In genomic region chr3:198076722-198077308, GRCh38 we compare ENCODE assay signal across 30 cellular contexts.
A peak's percentile ranks its signal among the peaks of the same experiment; 100 is the strongest.
DNase-seq lines count a peak whose midpoint lies in the region; ATAC-seq and FAIRE-seq lines count a peak whose summit lies in the region.
"Had no signal": no experiment of that assay in that cellular context is flagged by ENCODE, and none has a peak within 500 bp of the region (broad histone marks: within the 10 kb centered on the region; RNA-seq: fewer than 3 reads in every experiment).

No MANE protein-coding gene starts in this region.

- ATAC-seq in left cardiac atrium = no peak
- ATAC-seq: activated CD4-positive, CD25-positive, alpha-beta regulatory T cell treated with anti-CD3 and anti-CD28 coated beads, Interleukin-2, amount 50 U/mL, for 24 hours; effector memory CD8-positive, alpha-beta T cell; Panc1; stimulated activated memory B cell treated with anti-CD40 and anti-IgM and Interleukin-4, amounts not matched to agents 10 μg/mL and 1 μg/mL and 100 μg/mL, for 72 hours had no signal

- no peak for FAIRE-seq in HTR-8/SVneo (lab: Jason Lieb, UNC)

- intact Hi-C loops in left cardiac atrium (cut with DNase I) = no loop called here

- DNase-seq in NCI-H1417 (lab: John Stamatoyannopoulos, UW) (peak in 2 of 3 experiments; percentile 27 to 62), NCI-H1417 treated with DMSO at 0.1 percent for 48 hours (lab: John Stamatoyannopoulos, UW) (no peak), NCI-H1105 treated with DMSO at 0.1 percent for 48 hours (lab: John Stamatoyannopoulos, UW) (peak; percentile 94), NCI-H526 (lab: John Stamatoyannopoulos, UW) (peak; percentile 56), lung microvascular endothelial cell (ENCODE audit: low read depth in 2 of 2) (peak; percentile 4 to 36), HTR-8/SVneo (ENCODE audit: insufficient read length, low spot score) (no peak), mesenteric fat pad (ENCODE audit: low spot score) (no peak), left cardiac atrium (no peak)
- DNase-seq: 8988T; activated CD4-positive, alpha-beta memory T cell treated with anti-CD3 and anti-CD28 coated beads for 36 hours; activated naive CD4-positive, alpha-beta T cell; C1 segment of cervical spinal cord; Calu3; caudate nucleus; effector memory CD8-positive, alpha-beta T cell; EL; H7; KBM-7; left ventricle myocardium inferior; midbrain; MM.1S; naive B cell; NCI-H1694 treated with DMSO at 0.1 percent for 48 hours; NCI-H226; Right ventricle myocardium superior; substantia nigra; T-helper 2 cell had no signal

Comparison
In these comparisons a context has a peak if more than half of its experiments do, and no peak if none do; other contexts are left out.
1. DNase-seq: peak in NCI-H1417 (2 of 3), NCI-H1105 treated with DMSO at 0.1 percent for 48 hours (single experiment), NCI-H526 (2 of 2) and lung microvascular endothelial cell (2 of 2); none in NCI-H1417 treated with DMSO at 0.1 percent for 48 hours (single experiment), HTR-8/SVneo (single experiment), mesenteric fat pad (single experiment) and left cardiac atrium (single experiment).